12 cellular contexts compared by ENCODE assay signal in the genomic region with DNA sequence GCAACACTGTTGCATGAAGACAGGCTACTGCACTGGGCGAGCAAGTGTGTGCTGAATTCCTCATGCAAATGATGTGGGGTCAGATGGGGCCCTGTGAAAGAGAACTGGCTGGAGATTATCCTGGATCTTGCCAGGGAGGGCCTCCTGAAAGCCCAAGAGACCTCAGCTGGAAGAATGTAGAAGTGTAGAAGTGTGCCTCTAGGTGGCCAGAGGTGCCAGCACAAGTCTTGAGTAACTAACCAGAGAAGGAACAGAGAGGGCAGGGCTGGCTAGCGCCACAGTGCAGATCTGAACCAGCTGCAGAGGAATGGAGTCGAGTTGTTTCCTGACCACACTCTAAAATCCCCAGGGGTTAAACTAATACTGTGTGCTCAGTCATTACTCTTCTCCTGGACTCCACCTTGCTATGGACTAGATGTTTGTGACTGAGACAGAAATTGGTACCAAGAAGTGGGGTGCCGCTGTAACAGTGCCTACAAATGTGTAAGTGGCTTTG.
DNase-seq lines count a peak whose midpoint lies in the region; ATAC-seq and TF ChIP-seq lines count a peak whose summit lies in the region.
"Had no signal": no experiment of that assay in that cellular context is flagged by ENCODE, and none has a peak within 500 bp of the region (broad histone marks: within the 10 kb centered on the region; RNA-seq: fewer than 3 reads in every experiment).

No MANE protein-coding gene starts in this region.

- intact Hi-C loops in body of pancreas (cut with DNase I), result no loop called here
- intact Hi-C loops in stomach (cut with DNase I; ENCODE audit: low total_unique reads), result no loop called here

- H3K27ac ChIP-seq in WERI-Rb-1 (no peak overlapping the region), body of pancreas (no peak overlapping the region), stomach (no peak overlapping the region)
- H3K27ac ChIP-seq: cardiac muscle cell, gastrocnemius medialis had no signal

- H3K27me3 ChIP-seq in WERI-Rb-1 (ENCODE audit: insufficient read depth, low read depth, severe bottlenecking), result no peaks in the 10 kb centered on the region
- H3K27me3 ChIP-seq in body of pancreas, result no peaks in the 10 kb centered on the region
- H3K27me3 ChIP-seq in stomach, result no peaks in the 10 kb centered on the region
- H3K27me3 ChIP-seq: cardiac muscle cell, gastrocnemius medialis had no signal

- H3K9me3 ChIP-seq in WERI-Rb-1 (ENCODE audit: severe bottlenecking) (no peaks in the 10 kb centered on the region), body of pancreas (no peaks in the 10 kb centered on the region), stomach (no peaks in the 10 kb centered on the region)
- H3K9me3 ChIP-seq: gastrocnemius medialis had no signal

- no peak for TF ChIP-seq EP300 in stomach (IDR thresholded peaks at IDR 0.05)

- H3K4me3 ChIP-seq in WERI-Rb-1 (ENCODE audit: low read depth, low read length) (no peak overlapping the region), body of pancreas (no peak overlapping the region), stomach (no peak overlapping the region)
- H3K4me3 ChIP-seq: cardiac muscle cell, gastrocnemius medialis had no signal

- ATAC-seq in GM18508 (IDR thresholded peaks at IDR 0.05; ENCODE audit: insufficient read depth, unreplicated experiment), result peak; percentile 90
- peak; percentile 93 for ATAC-seq in GM21423 (IDR thresholded peaks at IDR 0.05; ENCODE audit: unreplicated experiment)
- ATAC-seq in HG03108 (IDR thresholded peaks at IDR 0.05; ENCODE audit: unreplicated experiment), result peak; percentile 91
- no peak for ATAC-seq in body of pancreas
- ATAC-seq: gastrocnemius medialis; naive thymus-derived CD8-positive, alpha-beta T cell had no signal

- TF ChIP-seq CTCF in WERI-Rb-1 (IDR thresholded peaks at IDR 0.05; ENCODE audit: low read depth, low read length) (peak; percentile 28; the same call in 1 of the 2 replicates), body of pancreas (IDR thresholded peaks at IDR 0.05) (no peak), stomach (IDR thresholded peaks at IDR 0.05) (no peak)

- no peak for TF ChIP-seq POLR2A in body of pancreas (IDR thresholded peaks at IDR 0.05)
- TF ChIP-seq POLR2A in stomach (IDR thresholded peaks at IDR 0.05), result no peak

- H3K36me3 ChIP-seq in WERI-Rb-1 (no peaks in the 10 kb centered on the region), body of pancreas (replicated peaks in 1 of 2; ENCODE audit: insufficient read depth in 1 of 2, low read depth in 2 of 2) (no peaks in the 10 kb centered on the region), stomach (no peaks in the 10 kb centered on the region)
- H3K36me3 ChIP-seq: cardiac muscle cell, gastrocnemius medialis had no signal

- 72 to 78% methylated on average over 4 of the region's 4 CpGs for WGBS in body of pancreas, 2 donors
- 75 to 84% (median 80%) methylated on average over 4 of the region's 4 CpGs for WGBS in stomach, 5 donors

- H3K4me1 ChIP-seq in body of pancreas, result no peaks in the 10 kb centered on the region
- no peaks in the 10 kb centered on the region for H3K4me1 ChIP-seq in stomach
- H3K4me1 ChIP-seq: gastrocnemius medialis had no signal

- DNase-seq in WERI-Rb-1, result peak; percentile 45
- DNase-seq in HCEC 1CT, result no peak
- DNase-seq in body of pancreas, result no peak
- no peak for DNase-seq in GF-D8 (lab: John Stamatoyannopoulos, UW)
- DNase-seq in stomach, result no peak
- DNase-seq: gastrocnemius medialis; IMR-90; naive thymus-derived CD8-positive, alpha-beta T cell had no signal
